ENCODE assay signal across 13 cellular contexts in the genomic region with DNA sequence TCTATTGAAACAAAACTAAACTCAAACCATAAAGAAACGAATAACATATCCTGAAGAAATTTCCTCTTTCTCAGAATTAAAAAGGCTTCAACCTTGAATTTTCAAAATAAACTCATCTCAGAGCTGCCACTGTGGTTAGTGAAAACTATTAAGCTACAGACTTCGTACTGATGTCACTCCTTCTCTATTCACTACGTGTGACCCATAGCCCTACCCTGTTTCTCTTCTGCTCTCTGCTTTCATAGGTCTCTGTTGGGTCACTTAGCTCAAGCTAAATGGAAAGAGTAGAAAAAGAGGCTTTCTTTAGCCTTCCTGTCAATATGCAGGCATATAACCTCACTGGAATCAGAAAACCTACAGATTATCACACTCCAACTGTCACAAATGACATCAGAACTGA.
"Had no signal": no experiment of that assay in that cellular context is flagged by ENCODE, and none has a peak within 500 bp of the region (broad histone marks: within the 10 kb centered on the region; RNA-seq: fewer than 3 reads in every experiment).

No MANE protein-coding gene starts in this region.

- ATAC-seq: activated CD4-positive, alpha-beta T cell treated with anti-CD3 and anti-CD28 coated beads for 36 hours; effector memory CD8-positive, alpha-beta T cell; lower lobe of right lung; natural killer cell; WTC11 had no signal

- H3K27me3 ChIP-seq: sigmoid colon, thyroid gland had no signal

- H3K4me3 ChIP-seq: lower lobe of right lung, sigmoid colon, thyroid gland had no signal

- H3K4me1 ChIP-seq: lower lobe of right lung, sigmoid colon, thyroid gland had no signal

- H3K36me3 ChIP-seq: lower lobe of right lung, sigmoid colon, thyroid gland had no signal

- H3K27ac ChIP-seq: epithelial cell of prostate, lower lobe of right lung, sigmoid colon, thyroid gland had no signal

- H3K9me3 ChIP-seq: thyroid gland had no signal

- DNase-seq: activated CD4-positive, alpha-beta T cell treated with anti-CD3 and anti-CD28 coated beads for 36 hours; activated CD4-positive, alpha-beta T cell treated with anti-CD3 and anti-CD28 coated beads, Interleukin-2, amount 50 U/mL, for 48 hours; activated gamma-delta T cell; effector memory CD8-positive, alpha-beta T cell; head of caudate nucleus; lower lobe of right lung; natural killer cell; sigmoid colon; stimulated activated CD8-positive, alpha-beta memory T cell treated with anti-CD3 and anti-CD28 coated beads, Interleukin-4, amount 100 ng/mL, for 48 hours; stimulated activated naive CD4-positive, alpha-beta T cell treated with Interleukin-2 at 50 U/mL for 16 hours; thyroid gland had no signal
